Comparison of ENCODE assay signal across 17 cellular contexts in genomic region chr15:31402003-31402402, GRCh38.
A peak's percentile ranks its signal among the peaks of the same experiment; 100 is the strongest.
DNase-seq lines count a peak whose midpoint lies in the region; ATAC-seq and TF ChIP-seq lines count a peak whose summit lies in the region.
"Had no signal": no experiment of that assay in that cellular context is flagged by ENCODE, and none has a peak within 500 bp of the region (broad histone marks: within the 10 kb centered on the region; RNA-seq: fewer than 3 reads in every experiment).

No MANE protein-coding gene starts in this region.

- H3K4me1 Mint-ChIP-seq in HFFc6 (ENCODE audit: low read depth): peaks cover 64% of the 10 kb centered on the region
- peaks cover 60% of the 10 kb centered on the region for H3K4me1 Mint-ChIP-seq in stimulated activated memory B cell treated with anti-CD40 and anti-IgM and Interleukin-4, amounts not matched to agents 10 μg/mL and 1 μg/mL and 100 μg/mL, for 72 hours
- no peaks in the 10 kb centered on the region for H3K4me1 Mint-ChIP-seq in endothelial cell (ENCODE audit: unreplicated experiment)

- H3K27me3 Mint-ChIP-seq in HFFc6 (ENCODE audit: insufficient read depth): no peaks in the 10 kb centered on the region; the same call in none of the 2 replicates
- H3K27me3 Mint-ChIP-seq in stimulated activated memory B cell treated with anti-CD40 and anti-IgM and Interleukin-4, amounts not matched to agents 10 μg/mL and 1 μg/mL and 100 μg/mL, for 72 hours: no peaks in the 10 kb centered on the region
- H3K27me3 Mint-ChIP-seq in endothelial cell (ENCODE audit: unreplicated experiment): peaks cover 4% of the 10 kb centered on the region

- 0 out of 22 replicates have a peak, but pooled peaks cover 0 to 4% (median 0%) of the 10 kb centered on the region in 11 experiments for H3K36me3 ChIP-seq in BLaER1 treated with 17β-estradiol and CSF1 and Interleukin-3, amounts not matched to agents 10 nM and 100 nM
- H3K36me3 ChIP-seq in esophagus squamous epithelium (no peaks in the 10 kb centered on the region), SJCRH30 (no peaks in the 10 kb centered on the region)
- H3K36me3 ChIP-seq: prostate gland, transverse colon had no signal

- no peak overlapping the region for H3K4me3 ChIP-seq in BLaER1 treated with 17β-estradiol and CSF1 and Interleukin-3, amounts not matched to agents 10 nM and 100 nM
- H3K4me3 ChIP-seq in esophagus squamous epithelium (no peak overlapping the region), SJCRH30 (no peak overlapping the region)
- H3K4me3 ChIP-seq: prostate gland, transverse colon had no signal

- TF ChIP-seq CTCF in HFFc6 (IDR thresholded peaks at IDR 0.05): no peak
- TF ChIP-seq CTCF in esophagus squamous epithelium (IDR thresholded peaks at IDR 0.05): no peak
- no peak for TF ChIP-seq CTCF in endothelial cell (IDR thresholded peaks at IDR 0.05; ENCODE audit: unreplicated experiment)

- TF ChIP-seq POLR2A in esophagus squamous epithelium (IDR thresholded peaks at IDR 0.05): no peak

- DNase-seq in HFFc6: no peak
- no peak for DNase-seq in esophagus squamous epithelium (lab: John Stamatoyannopoulos, UW)
- DNase-seq in stimulated activated CD4-positive, alpha-beta T cell treated with anti-CD3 and anti-CD28 coated beads, Interleukin-1b, Interleukin-23, amount 100 ng/mL, for 48 hours: no peak
- DNase-seq in SJCRH30: no peak
- no peak for DNase-seq in endothelial cell (ENCODE audit: low spot score)
- DNase-seq: activated CD4-positive, alpha-beta T cell treated with anti-CD3 and anti-CD28 coated beads, Interleukin-2, amount 10 ng/mL, durations not matched to agents 7 days and 5 days; Calu3; cortex of kidney; foreskin melanocyte; midbrain; NCI-H2107; NCI-H524 treated with DMSO at 0.1 percent for 48 hours; stimulated activated CD4-positive, alpha-beta T cell treated with anti-CD3 and anti-CD28 coated beads, Interleukin-12 subunit alpha, Interleukin-12 subunit beta, amount 100 ng/mL, for 4 hours; transverse colon had no signal

- H4K20me1 ChIP-seq in BLaER1 treated with 17β-estradiol and CSF1 and Interleukin-3, amounts not matched to agents 10 nM and 100 nM: no peaks in the 10 kb centered on the region

- peak overlapping the region in 3 of 11 experiments; percentile 7 to 45 (median 41); a peak in 5 of 22 replicates for H3K9ac ChIP-seq in BLaER1 treated with 17β-estradiol and CSF1 and Interleukin-3, amounts not matched to agents 10 nM and 100 nM

- peaks cover 58 to 84% (median 69%) of the 10 kb centered on the region in 10 experiments for H3K4me1 ChIP-seq in BLaER1 treated with 17β-estradiol and CSF1 and Interleukin-3, amounts not matched to agents 10 nM and 100 nM
- H3K4me1 ChIP-seq in esophagus squamous epithelium: peaks cover 26 to 45% (median 42%) of the 10 kb centered on the region in 3 donors
- H3K4me1 ChIP-seq in SJCRH30: peaks cover 31% of the 10 kb centered on the region

- peaks cover 30% of the 10 kb centered on the region for H3K9me3 Mint-ChIP-seq in HFFc6
- peaks cover 4% of the 10 kb centered on the region for H3K9me3 Mint-ChIP-seq in stimulated activated memory B cell treated with anti-CD40 and anti-IgM and Interleukin-4, amounts not matched to agents 10 μg/mL and 1 μg/mL and 100 μg/mL, for 72 hours
- no peaks in the 10 kb centered on the region for H3K9me3 Mint-ChIP-seq in endothelial cell (ENCODE audit: unreplicated experiment)

- H3K27ac ChIP-seq in BLaER1 treated with 17β-estradiol and CSF1 and Interleukin-3, amounts not matched to agents 10 nM and 100 nM: peak overlapping the region in 8 of 11 experiments; percentile 10 to 55 (median 36); a peak in 11 of 22 replicates
- H3K27ac ChIP-seq in esophagus squamous epithelium (peak overlapping the region; percentile 11 to 59 (median 28)), SJCRH30 (no peak overlapping the region)
- H3K27ac ChIP-seq: prostate gland, transverse colon had no signal

- intact Hi-C loops in esophagus squamous epithelium (cut with DNase I): loop anchor here (10.0 kb wide), 1 partner anchor 83 kb away; no protein-coding TSS in a partner anchor

- peak overlapping the region; percentile 25 to 77 (median 56) for H3K4me2 ChIP-seq in BLaER1 treated with 17β-estradiol and CSF1 and Interleukin-3, amounts not matched to agents 10 nM and 100 nM

- peaks cover 8 to 36% (median 28%) of the 10 kb centered on the region in 11 experiments; a peak in 21 of 22 replicates for H3K9me3 ChIP-seq in BLaER1 treated with 17β-estradiol and CSF1 and Interleukin-3, amounts not matched to agents 10 nM and 100 nM (replicated peaks in 1 of 11)
- H3K9me3 ChIP-seq in esophagus squamous epithelium (no peaks in the 10 kb centered on the region), SJCRH30 (replicated peaks) (no peaks in the 10 kb centered on the region)
- H3K9me3 ChIP-seq: prostate gland, transverse colon had no signal

- H3K4me3 Mint-ChIP-seq in HFFc6 (no peak overlapping the region), endothelial cell (ENCODE audit: unreplicated experiment) (no peak overlapping the region)
- H3K4me3 Mint-ChIP-seq in stimulated activated memory B cell treated with anti-CD40 and anti-IgM and Interleukin-4, amounts not matched to agents 10 μg/mL and 1 μg/mL and 100 μg/mL, for 72 hours: no peak overlapping the region
- H3K4me3 Mint-ChIP-seq: activated CD4-positive, alpha-beta T cell treated with anti-CD3 and anti-CD28 coated beads, Interleukin-2, amount 10 ng/mL, durations not matched to agents 7 days and 5 days had no signal

- ATAC-seq in stimulated activated memory B cell treated with anti-CD40 and anti-IgM and Interleukin-4, amounts not matched to agents 10 μg/mL and 1 μg/mL and 100 μg/mL, for 72 hours: no peak

- peak overlapping the region; percentile 87; the same call in 1 of the 2 replicates for H3K27ac Mint-ChIP-seq in HFFc6
- H3K27ac Mint-ChIP-seq in stimulated activated memory B cell treated with anti-CD40 and anti-IgM and Interleukin-4, amounts not matched to agents 10 μg/mL and 1 μg/mL and 100 μg/mL, for 72 hours: peak overlapping the region; percentile 18
- no peak overlapping the region for H3K27ac Mint-ChIP-seq in endothelial cell (ENCODE audit: unreplicated experiment)

- WGBS in esophagus squamous epithelium, 2 donors: 94% methylated on average over 8 of the region's 8 CpGs; no CpG with 5 or more reads in 1 of the 2 donors

- H3K27me3 ChIP-seq in BLaER1 treated with 17β-estradiol and CSF1 and Interleukin-3, amounts not matched to agents 10 nM and 100 nM: no peaks in the 10 kb centered on the region
- H3K27me3 ChIP-seq in esophagus squamous epithelium (no peaks in the 10 kb centered on the region), SJCRH30 (no peaks in the 10 kb centered on the region)
- H3K27me3 ChIP-seq: transverse colon had no signal

- peaks cover 24% of the 10 kb centered on the region for H3K36me3 Mint-ChIP-seq in HFFc6 (ENCODE audit: low read depth)
- peaks cover 6% of the 10 kb centered on the region for H3K36me3 Mint-ChIP-seq in stimulated activated memory B cell treated with anti-CD40 and anti-IgM and Interleukin-4, amounts not matched to agents 10 μg/mL and 1 μg/mL and 100 μg/mL, for 72 hours
- H3K36me3 Mint-ChIP-seq in endothelial cell (ENCODE audit: low read depth, unreplicated experiment): peaks cover 4% of the 10 kb centered on the region
